Comparison of ENCODE assay signal across 13 cellular contexts in genomic region chr9:91913986-91914385, GRCh38. TPM values are rescaled to one million over a fixed set of nuclear protein-coding genes. Genes with fewer than 3 reads are reported as not detected.
DNase-seq lines count a peak whose midpoint lies in the region; TF ChIP-seq lines count a peak whose summit lies in the region.
"Had no signal": no experiment of that assay in that cellular context is flagged by ENCODE, and none has a peak within 500 bp of the region (broad histone marks: within the 10 kb centered on the region; RNA-seq: fewer than 3 reads in every experiment).

No MANE protein-coding gene starts in this region.

- H3K9ac ChIP-seq in BLaER1 treated with 17β-estradiol and CSF1 and Interleukin-3, amounts not matched to agents 10 nM and 100 nM, result no peak overlapping the region
- H3K9ac ChIP-seq in mesendoderm (ENCODE audit: low read length), result no peak overlapping the region

- peak overlapping the region; percentile 15 for H3K23ac ChIP-seq in mesendoderm (ENCODE audit: low read length)

- peaks cover 32% of the 10 kb centered on the region for H3K79me1 ChIP-seq in mesendoderm (ENCODE audit: low read length)

- H3K9me3 ChIP-seq in BLaER1 treated with 17β-estradiol and CSF1 and Interleukin-3, amounts not matched to agents 10 nM and 100 nM (replicated peaks in 1 of 11), result peaks cover 0 to 16% (median 10%) of the 10 kb centered on the region in 11 experiments; a peak in 12 of 22 replicates
- H3K9me3 ChIP-seq: Caco-2 had no signal

- no peak overlapping the region for H3K18ac ChIP-seq in mesendoderm (ENCODE audit: low read length)

- WGBS in mesendoderm (ENCODE audit: extremely low coverage, insufficient coverage, low lambda C conversion rate), result no CpG with 5 or more reads among the region's 8 CpGs

- H3K27ac Mint-ChIP-seq in osteocyte (ENCODE audit: unreplicated experiment), result no peak overlapping the region
- H3K27ac Mint-ChIP-seq: B cell; CD4-positive, alpha-beta T cell; H9 had no signal

- H4K8ac ChIP-seq in mesendoderm (ENCODE audit: low read depth, low read length), result no peak overlapping the region

- H3K56ac ChIP-seq in mesendoderm (ENCODE audit: low read length), result no peak overlapping the region

- peaks cover 17% of the 10 kb centered on the region for H3K36me3 Mint-ChIP-seq in osteocyte (ENCODE audit: unreplicated experiment)

- peak overlapping the region in 8 of 11 experiments; percentile 10 to 50 (median 44); a peak in 16 of 22 replicates for H3K4me2 ChIP-seq in BLaER1 treated with 17β-estradiol and CSF1 and Interleukin-3, amounts not matched to agents 10 nM and 100 nM
- H3K4me2 ChIP-seq in mesendoderm (ENCODE audit: low read length), result no peak overlapping the region

- peaks cover 12 to 30% (median 26%) of the 10 kb centered on the region in 10 experiments for H3K4me1 ChIP-seq in BLaER1 treated with 17β-estradiol and CSF1 and Interleukin-3, amounts not matched to agents 10 nM and 100 nM
- H3K4me1 ChIP-seq in mesendoderm (ENCODE audit: control insufficient read depth, low read depth, low read length), result peaks cover 11% of the 10 kb centered on the region
- H3K4me1 ChIP-seq: Caco-2 had no signal

- no peaks in the 10 kb centered on the region for H3K27me3 Mint-ChIP-seq in osteocyte (ENCODE audit: unreplicated experiment)

- no peaks in the 10 kb centered on the region for H4K20me1 ChIP-seq in BLaER1 treated with 17β-estradiol and CSF1 and Interleukin-3, amounts not matched to agents 10 nM and 100 nM

- no peak overlapping the region for H3K27ac ChIP-seq in BLaER1 treated with 17β-estradiol and CSF1 and Interleukin-3, amounts not matched to agents 10 nM and 100 nM
- no peak overlapping the region for H3K27ac ChIP-seq in mesendoderm (ENCODE audit: low read depth, low read length)
- H3K27ac ChIP-seq: C4-2B had no signal

- no peak overlapping the region for H2AK5ac ChIP-seq in mesendoderm (ENCODE audit: low read length)

- H4K5ac ChIP-seq in mesendoderm (ENCODE audit: low read length), result no peak overlapping the region

- H3K27me3 ChIP-seq in BLaER1 treated with 17β-estradiol and CSF1 and Interleukin-3, amounts not matched to agents 10 nM and 100 nM, result no peaks in the 10 kb centered on the region
- no peaks in the 10 kb centered on the region for H3K27me3 ChIP-seq in mesendoderm (ENCODE audit: insufficient read depth, low read length, poor library complexity)

- H2BK120ac ChIP-seq in mesendoderm (ENCODE audit: low read depth, low read length), result no peak overlapping the region

- no peaks in the 10 kb centered on the region for H3K9me3 Mint-ChIP-seq in osteocyte (ENCODE audit: unreplicated experiment)
- H3K9me3 Mint-ChIP-seq: CD4-positive, alpha-beta T cell; H9 had no signal

- H3K4me1 Mint-ChIP-seq in osteocyte (ENCODE audit: unreplicated experiment), result peaks cover 10% of the 10 kb centered on the region
- H3K4me1 Mint-ChIP-seq: B cell had no signal

- peak; percentile 23 for DNase-seq in ecto neural progenitor cell (ENCODE audit: low spot score)
- DNase-seq in mesendoderm, result no peak
- no peak for DNase-seq in osteocyte (ENCODE audit: extremely low spot score, unreplicated experiment)
- no peak for DNase-seq in NCI-H510A treated with DMSO at 0.1 percent for 48 hours (lab: John Stamatoyannopoulos, UW)
- DNase-seq in central memory CD4-positive, alpha-beta T cell, result no peak
- DNase-seq: Caco-2; CD4-positive, alpha-beta T cell had no signal

- H3K4me3 Mint-ChIP-seq in osteocyte (ENCODE audit: unreplicated experiment), result no peak overlapping the region
- H3K4me3 Mint-ChIP-seq: B cell; CD4-positive, alpha-beta T cell; H9 had no signal

- no peak overlapping the region for H2BK5ac ChIP-seq in mesendoderm (ENCODE audit: low read length)

- no peak for TF ChIP-seq CTCF in osteocyte (IDR thresholded peaks at IDR 0.05)

- H2BK15ac ChIP-seq in mesendoderm (replicated peaks; ENCODE audit: low read depth), result no peak overlapping the region

- H3K4me3 ChIP-seq in BLaER1 treated with 17β-estradiol and CSF1 and Interleukin-3, amounts not matched to agents 10 nM and 100 nM, result no peak overlapping the region
- no peak overlapping the region for H3K4me3 ChIP-seq in mesendoderm (ENCODE audit: low read length)

- no peaks in the 10 kb centered on the region for H3K36me3 ChIP-seq in BLaER1 treated with 17β-estradiol and CSF1 and Interleukin-3, amounts not matched to agents 10 nM and 100 nM
- peaks cover 3% of the 10 kb centered on the region for H3K36me3 ChIP-seq in mesendoderm (ENCODE audit: control insufficient read depth, insufficient read depth, low read length)

- no peak overlapping the region for H3K4ac ChIP-seq in mesendoderm (ENCODE audit: low read depth, low read length)

- H3K79me2 ChIP-seq in mesendoderm (ENCODE audit: control insufficient read depth, insufficient read depth, low read length), result peaks cover 51% of the 10 kb centered on the region

RNA-seq across cellular contexts. Expression of gene ROR2, which starts 36.0 kb away (rescaled TPM):
- 24.3 TPM for polyA plus RNA-seq in mesendoderm (2013, experiment 1 of 2)
- 22.3 TPM for polyA plus RNA-seq in mesendoderm (2013, experiment 2 of 2)
- total RNA-seq in osteocyte, result 43.0 and 48.2 TPM in 2 replicates
- total RNA-seq: A172; CD4-positive, alpha-beta T cell; HT-29 had no signal
